ENCODE assay signal across 8 cellular contexts in the genomic region with DNA sequence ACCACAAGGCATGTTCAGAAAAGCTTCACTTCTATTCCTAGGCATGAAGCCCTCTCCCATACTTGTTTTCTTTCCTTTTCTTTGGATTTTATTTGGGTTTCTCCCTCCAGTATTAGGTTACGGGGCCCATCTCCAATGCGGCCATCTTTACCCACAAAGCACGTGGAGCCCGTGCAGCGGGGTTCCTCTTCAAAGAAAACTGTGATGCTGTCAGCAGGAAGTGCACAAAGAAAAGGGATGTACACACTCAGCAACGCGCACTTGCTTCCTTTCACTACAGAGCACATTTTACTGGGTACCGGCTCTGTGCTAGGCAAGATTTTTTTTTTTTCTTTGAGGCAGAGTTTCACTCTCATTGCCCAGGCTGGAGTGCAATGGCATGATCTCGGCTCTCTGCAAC.
DNase-seq lines count a peak whose midpoint lies in the region; FAIRE-seq and TF ChIP-seq lines count a peak whose summit lies in the region.

No MANE protein-coding gene starts in this region.

- no peaks in the 10 kb centered on the region for H3K36me3 Mint-ChIP-seq in activated CD4-positive, alpha-beta T cell treated with anti-CD3 and anti-CD28 coated beads, Interleukin-2, amount 10 ng/mL, durations not matched to agents 24 days and 14 days (ENCODE audit: low read depth)

- no peak for FAIRE-seq in H54 (lab: Jason Lieb, UNC)

- TF ChIP-seq CTCF in esophagus squamous epithelium (IDR thresholded peaks at IDR 0.05) (no peak), colonic mucosa (IDR thresholded peaks at IDR 0.05) (no peak)

- H3K9ac ChIP-seq in colonic mucosa (ENCODE audit: low read depth in 2 of 2, low read length in 2 of 2) = no peak overlapping the region

- H3K9me3 ChIP-seq in esophagus squamous epithelium = no peaks in the 10 kb centered on the region
- no peaks in the 10 kb centered on the region for H3K9me3 ChIP-seq in colonic mucosa

- intact Hi-C loops in activated CD4-positive, alpha-beta T cell treated with anti-CD3 and anti-CD28 coated beads, Interleukin-2, amount 10 ng/mL, durations not matched to agents 24 days and 14 days (cut with micrococcal nuclease) = no loop called here
- intact Hi-C loops in esophagus squamous epithelium (cut with DNase I) (no loop called here), colonic mucosa (cut with DNase I) (no loop called here)

- peaks cover 7% of the 10 kb centered on the region for H3K9me3 Mint-ChIP-seq in activated CD4-positive, alpha-beta T cell treated with anti-CD3 and anti-CD28 coated beads, Interleukin-2, amount 10 ng/mL, durations not matched to agents 24 days and 14 days

- 67% methylated on average over 9 of the region's 9 CpGs for WGBS in esophagus squamous epithelium, 2 donors

- peak overlapping the region; percentile 62 for H3K4me3 Mint-ChIP-seq in activated CD4-positive, alpha-beta T cell treated with anti-CD3 and anti-CD28 coated beads, Interleukin-2, amount 10 ng/mL, durations not matched to agents 24 days and 14 days

- H3K27ac ChIP-seq in esophagus squamous epithelium (no peak overlapping the region), colonic mucosa (no peak overlapping the region)

- H3K36me3 ChIP-seq in esophagus squamous epithelium (no peaks in the 10 kb centered on the region), colonic mucosa (no peaks in the 10 kb centered on the region)

- H3K4me1 ChIP-seq in esophagus squamous epithelium = peaks cover 0 to 3% (median 0%) of the 10 kb centered on the region in 3 donors
- H3K4me1 ChIP-seq in colonic mucosa = no peaks in the 10 kb centered on the region

- H3K27me3 ChIP-seq in esophagus squamous epithelium = peaks cover 0 to under 1% (median 0%) of the 10 kb centered on the region in 4 donors
- no peaks in the 10 kb centered on the region for H3K27me3 ChIP-seq in colonic mucosa

- peaks cover 2% of the 10 kb centered on the region for H3K27me3 Mint-ChIP-seq in activated CD4-positive, alpha-beta T cell treated with anti-CD3 and anti-CD28 coated beads, Interleukin-2, amount 10 ng/mL, durations not matched to agents 24 days and 14 days

- no peak for TF ChIP-seq POLR2A in H54 (IDR thresholded peaks at IDR 0.05; ENCODE audit: low read depth, low read length)
- no peak for TF ChIP-seq POLR2A in esophagus squamous epithelium (IDR thresholded peaks at IDR 0.05)

- peak overlapping the region; percentile 40 for H3K27ac Mint-ChIP-seq in activated CD4-positive, alpha-beta T cell treated with anti-CD3 and anti-CD28 coated beads, Interleukin-2, amount 10 ng/mL, durations not matched to agents 24 days and 14 days

- peaks cover 3% of the 10 kb centered on the region for H3K4me1 Mint-ChIP-seq in activated CD4-positive, alpha-beta T cell treated with anti-CD3 and anti-CD28 coated beads, Interleukin-2, amount 10 ng/mL, durations not matched to agents 24 days and 14 days

- DNase-seq in H54 (ENCODE audit: insufficient read length, low spot score) (peak; percentile 12), esophagus squamous epithelium (lab: John Stamatoyannopoulos, UW) (no peak), hippocampal formation (lab: John Stamatoyannopoulos, UW) (no peak), kidney tubule cell (ENCODE audit: low spot score) (no peak), colonic mucosa (no peak)
- DNase-seq in activated CD4-positive, alpha-beta T cell treated with anti-CD3 and anti-CD28 coated beads, Interleukin-2, amount 10 ng/mL, durations not matched to agents 24 days and 14 days = peak; percentile 77
- DNase-seq in effector CD4-positive, alpha-beta T cell = peak; percentile 11
- peak; percentile 7 to 24 for DNase-seq in stimulated activated CD4-positive, alpha-beta T cell treated with anti-CD3 and anti-CD28 coated beads, Interleukin-2, amount 100 ng/mL, for 48 hours

- H3K4me3 ChIP-seq in esophagus squamous epithelium (no peak overlapping the region), colonic mucosa (no peak overlapping the region)

Comparison
In these comparisons a context has a peak if more than half of its experiments do, and no peak if none do; other contexts are left out.
1. DNase-seq: peak in H54 (single experiment), activated CD4-positive, alpha-beta T cell treated with anti-CD3 and anti-CD28 coated beads, Interleukin-2, amount 10 ng/mL, durations not matched to agents 24 days and 14 days (single experiment), effector CD4-positive, alpha-beta T cell (single experiment) and stimulated activated CD4-positive, alpha-beta T cell treated with anti-CD3 and anti-CD28 coated beads, Interleukin-2, amount 100 ng/mL, for 48 hours (2 of 2); none in esophagus squamous epithelium (single experiment), hippocampal formation (0 of 2), kidney tubule cell (single experiment) and colonic mucosa (single experiment).